In the genomic region with DNA sequence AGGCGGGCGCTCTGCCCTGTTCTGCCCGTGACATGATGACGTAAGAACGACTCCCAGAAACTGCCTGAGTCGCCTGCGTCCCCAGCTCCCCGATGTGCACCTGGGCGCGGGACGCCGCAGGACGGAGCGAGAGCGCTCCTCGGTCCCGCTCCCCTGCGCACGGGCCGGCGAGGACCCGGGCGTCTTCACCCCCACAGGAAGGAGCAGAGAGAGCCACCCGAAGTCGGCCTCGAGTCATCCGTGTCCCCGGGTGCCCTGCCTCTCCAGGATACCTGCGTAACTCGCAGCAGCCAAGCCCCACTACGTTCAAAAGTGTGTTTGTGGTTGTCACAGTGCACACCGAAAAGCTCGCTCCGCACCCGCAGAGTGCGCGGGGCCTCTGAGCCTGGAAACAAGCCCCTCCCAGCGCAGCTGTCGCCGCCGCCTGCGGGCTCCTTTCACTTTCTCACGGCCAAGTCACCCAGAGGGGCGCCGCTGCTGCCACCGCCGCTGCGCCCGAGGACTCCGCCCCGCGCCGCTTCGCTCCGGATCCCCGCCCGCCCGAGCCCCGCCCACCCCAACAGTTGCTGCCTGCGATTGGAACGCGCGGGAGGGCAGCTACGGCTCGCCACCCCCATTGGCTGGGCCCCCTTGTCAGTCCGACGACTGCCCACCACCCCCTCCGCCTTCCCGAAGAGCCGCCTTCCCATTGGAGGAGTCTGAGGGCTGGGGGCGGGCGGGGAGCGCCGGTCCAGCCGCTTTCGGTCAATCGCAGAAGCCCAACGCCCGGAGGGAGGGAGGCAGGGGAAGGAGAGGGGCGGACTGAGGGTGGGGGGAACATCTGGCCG, we compare ENCODE assay signal across 1 cellular context.
TF ChIP-seq lines count a peak whose summit lies in the region.

No MANE protein-coding gene starts in this region.

TF ChIP-seq in HepG2, 621 proteins besides CTCF, POLR2A, EP300 and RAD21 (continued from another document and continues in another):
- TF ChIP-seq, protein P1, sequence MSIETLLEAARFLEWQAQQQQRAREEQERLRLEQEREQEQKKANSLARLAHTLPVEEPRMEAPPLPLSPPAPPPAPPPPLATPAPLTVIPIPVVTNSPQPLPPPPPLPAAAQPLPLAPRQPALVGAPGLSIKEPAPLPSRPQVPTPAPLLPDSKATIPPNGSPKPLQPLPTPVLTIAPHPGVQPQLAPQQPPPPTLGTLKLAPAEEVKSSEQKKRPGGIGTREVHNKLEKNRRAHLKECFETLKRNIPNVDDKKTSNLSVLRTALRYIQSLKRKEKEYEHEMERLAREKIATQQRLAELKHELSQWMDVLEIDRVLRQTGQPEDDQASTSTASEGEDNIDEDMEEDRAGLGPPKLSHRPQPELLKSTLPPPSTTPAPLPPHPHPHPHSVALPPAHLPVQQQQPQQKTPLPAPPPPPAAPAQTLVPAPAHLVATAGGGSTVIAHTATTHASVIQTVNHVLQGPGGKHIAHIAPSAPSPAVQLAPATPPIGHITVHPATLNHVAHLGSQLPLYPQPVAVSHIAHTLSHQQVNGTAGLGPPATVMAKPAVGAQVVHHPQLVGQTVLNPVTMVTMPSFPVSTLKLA (IDR thresholded peaks at IDR 0.05) = no peak
- TF ChIP-seq ZFX (CRISPR knock-in tag; IDR thresholded peaks at IDR 0.05; ENCODE audit: low read depth) (peak; percentile 82), ZSCAN30 (CRISPR knock-in tag; IDR thresholded peaks at IDR 0.05) (no peak), ZNF572 (CRISPR knock-in tag; IDR thresholded peaks at IDR 0.05) (no peak), ZNF3 (CRISPR knock-in tag; IDR thresholded peaks at IDR 0.05) (no peak), HBP1 (CRISPR knock-in tag; IDR thresholded peaks at IDR 0.05; ENCODE audit: low read depth) (no peak), REL (CRISPR knock-in tag; conservative IDR thresholded peaks at IDR 0.05) (no peak; the same call in 1 of the 2 replicates), ELF3 (CRISPR knock-in tag; IDR thresholded peaks at IDR 0.05) (no peak), ZNF660 (CRISPR knock-in tag; IDR thresholded peaks at IDR 0.05; ENCODE audit: borderline replicate concordance, low read depth) (no peak), ZNF746 (CRISPR knock-in tag; IDR thresholded peaks at IDR 0.05) (peak; percentile 62; the same call in 1 of the 2 replicates), MXD3 (CRISPR knock-in tag; IDR thresholded peaks at IDR 0.05) (peak; percentile 73), ZSCAN29 (CRISPR knock-in tag; conservative IDR thresholded peaks at IDR 0.05) (no peak), LCORL (IDR thresholded peaks at IDR 0.05) (no peak), LCORL (CRISPR knock-in tag; IDR thresholded peaks at IDR 0.05) (peak; percentile 31; the same call in 1 of the 2 replicates), ARNT2 (CRISPR knock-in tag; IDR thresholded peaks at IDR 0.05; ENCODE audit: low read depth) (no peak), ZNF367 (CRISPR knock-in tag; IDR thresholded peaks at IDR 0.05; ENCODE audit: borderline replicate concordance) (no peak), GPN1 (CRISPR knock-in tag; IDR thresholded peaks at IDR 0.05; ENCODE audit: borderline replicate concordance) (no peak), SETDB1 (CRISPR knock-in tag; IDR thresholded peaks at IDR 0.05; ENCODE audit: borderline replicate concordance) (no peak), ZNF616 (CRISPR knock-in tag; IDR thresholded peaks at IDR 0.05; ENCODE audit: low read depth) (no peak), TFDP1 (CRISPR knock-in tag; IDR thresholded peaks at IDR 0.05; ENCODE audit: borderline replicate concordance) (no peak), AGO1 (IDR thresholded peaks at IDR 0.05; ENCODE audit: low read depth, low read length, poor library complexity, severe bottlenecking) (no peak), ZNF768 (CRISPR knock-in tag; IDR thresholded peaks at IDR 0.05) (peak; percentile 44; the same call in 1 of the 2 replicates), PAF1 (CRISPR knock-in tag; IDR thresholded peaks at IDR 0.05) (no peak), CENPBD1 (CRISPR knock-in tag; IDR thresholded peaks at IDR 0.05; ENCODE audit: borderline replicate concordance, low read depth) (no peak), NFE2 (CRISPR knock-in tag; IDR thresholded peaks at IDR 0.05) (no peak), ZBTB7A (CRISPR knock-in tag; IDR thresholded peaks at IDR 0.05) (no peak), TBP (CRISPR knock-in tag; IDR thresholded peaks at IDR 0.05) (no peak), EEA1 (CRISPR knock-in tag; IDR thresholded peaks at IDR 0.05; ENCODE audit: borderline replicate concordance) (peak; percentile 74; the same call in 1 of the 2 replicates), MTA1 (CRISPR knock-in tag; IDR thresholded peaks at IDR 0.05; ENCODE audit: borderline replicate concordance) (peak; percentile 69; the same call in 1 of the 2 replicates), ZNF841 (CRISPR knock-in tag; IDR thresholded peaks at IDR 0.05; ENCODE audit: borderline replicate concordance) (no peak), ZNF724P (CRISPR knock-in tag; IDR thresholded peaks at IDR 0.05; ENCODE audit: borderline replicate concordance) (no peak), MYNN (CRISPR knock-in tag; IDR thresholded peaks at IDR 0.05; ENCODE audit: low read depth) (no peak), ADNP (CRISPR knock-in tag; IDR thresholded peaks at IDR 0.05) (no peak), CHD4 (IDR thresholded peaks at IDR 0.05; ENCODE audit: borderline replicate concordance, low read length) (no peak), POGK (CRISPR knock-in tag; conservative IDR thresholded peaks at IDR 0.05) (no peak; the same call in 1 of the 2 replicates), SMARCC2 (IDR thresholded peaks at IDR 0.05) (no peak), ETV5 (CRISPR knock-in tag; IDR thresholded peaks at IDR 0.05; ENCODE audit: borderline replicate concordance) (no peak; the same call in 1 of the 2 replicates), TRIM24 (CRISPR knock-in tag; IDR thresholded peaks at IDR 0.05) (no peak), ZNF569 (CRISPR knock-in tag; IDR thresholded peaks at IDR 0.05; ENCODE audit: borderline replicate concordance) (no peak), HNRNPUL1 (IDR thresholded peaks at IDR 0.05; ENCODE audit: low read depth, low read length) (no peak), ONECUT2 (CRISPR knock-in tag; IDR thresholded peaks at IDR 0.05) (no peak), NR2F2 (IDR thresholded peaks at IDR 0.05; ENCODE audit: borderline replicate concordance, low read depth) (no peak), ATM (IDR thresholded peaks at IDR 0.05; ENCODE audit: borderline replicate concordance) (no peak), ZNF747 (CRISPR knock-in tag; IDR thresholded peaks at IDR 0.05; ENCODE audit: borderline replicate concordance) (peak; percentile 79), ATF3 (CRISPR knock-in tag; IDR thresholded peaks at IDR 0.05) (peak; percentile 48), RFX1 (IDR thresholded peaks at IDR 0.05) (no peak), SIX1 (CRISPR knock-in tag; IDR thresholded peaks at IDR 0.05; ENCODE audit: borderline replicate concordance) (no peak), IKZF4 (CRISPR knock-in tag; IDR thresholded peaks at IDR 0.05; ENCODE audit: borderline replicate concordance, low read depth, not compliant biosample characterization) (no peak), U2AF2 (IDR thresholded peaks at IDR 0.05; ENCODE audit: low read depth, low read length) (no peak), SRY (CRISPR knock-in tag; IDR thresholded peaks at IDR 0.05) (no peak), ZBTB21 (CRISPR knock-in tag; IDR thresholded peaks at IDR 0.05) (peak; percentile 54; the same call in 1 of the 2 replicates), PAWR (CRISPR knock-in tag; IDR thresholded peaks at IDR 0.05; ENCODE audit: borderline replicate concordance) (no peak), POLR2G (IDR thresholded peaks at IDR 0.05; ENCODE audit: low read depth, low read length) (peak; percentile 72)
- TF ChIP-seq, protein P2, sequence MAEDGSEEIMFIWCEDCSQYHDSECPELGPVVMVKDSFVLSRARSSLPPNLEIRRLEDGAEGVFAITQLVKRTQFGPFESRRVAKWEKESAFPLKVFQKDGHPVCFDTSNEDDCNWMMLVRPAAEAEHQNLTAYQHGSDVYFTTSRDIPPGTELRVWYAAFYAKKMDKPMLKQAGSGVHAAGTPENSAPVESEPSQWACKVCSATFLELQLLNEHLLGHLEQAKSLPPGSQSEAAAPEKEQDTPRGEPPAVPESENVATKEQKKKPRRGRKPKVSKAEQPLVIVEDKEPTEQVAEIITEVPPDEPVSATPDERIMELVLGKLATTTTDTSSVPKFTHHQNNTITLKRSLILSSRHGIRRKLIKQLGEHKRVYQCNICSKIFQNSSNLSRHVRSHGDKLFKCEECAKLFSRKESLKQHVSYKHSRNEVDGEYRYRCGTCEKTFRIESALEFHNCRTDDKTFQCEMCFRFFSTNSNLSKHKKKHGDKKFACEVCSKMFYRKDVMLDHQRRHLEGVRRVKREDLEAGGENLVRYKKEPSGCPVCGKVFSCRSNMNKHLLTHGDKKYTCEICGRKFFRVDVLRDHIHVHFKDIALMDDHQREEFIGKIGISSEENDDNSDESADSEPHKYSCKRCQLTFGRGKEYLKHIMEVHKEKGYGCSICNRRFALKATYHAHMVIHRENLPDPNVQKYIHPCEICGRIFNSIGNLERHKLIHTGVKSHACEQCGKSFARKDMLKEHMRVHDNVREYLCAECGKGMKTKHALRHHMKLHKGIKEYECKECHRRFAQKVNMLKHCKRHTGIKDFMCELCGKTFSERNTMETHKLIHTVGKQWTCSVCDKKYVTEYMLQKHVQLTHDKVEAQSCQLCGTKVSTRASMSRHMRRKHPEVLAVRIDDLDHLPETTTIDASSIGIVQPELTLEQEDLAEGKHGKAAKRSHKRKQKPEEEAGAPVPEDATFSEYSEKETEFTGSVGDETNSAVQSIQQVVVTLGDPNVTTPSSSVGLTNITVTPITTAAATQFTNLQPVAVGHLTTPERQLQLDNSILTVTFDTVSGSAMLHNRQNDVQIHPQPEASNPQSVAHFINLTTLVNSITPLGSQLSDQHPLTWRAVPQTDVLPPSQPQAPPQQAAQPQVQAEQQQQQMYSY (CRISPR knock-in tag; IDR thresholded peaks at IDR 0.05) = no peak
- TF ChIP-seq, protein P3, sequence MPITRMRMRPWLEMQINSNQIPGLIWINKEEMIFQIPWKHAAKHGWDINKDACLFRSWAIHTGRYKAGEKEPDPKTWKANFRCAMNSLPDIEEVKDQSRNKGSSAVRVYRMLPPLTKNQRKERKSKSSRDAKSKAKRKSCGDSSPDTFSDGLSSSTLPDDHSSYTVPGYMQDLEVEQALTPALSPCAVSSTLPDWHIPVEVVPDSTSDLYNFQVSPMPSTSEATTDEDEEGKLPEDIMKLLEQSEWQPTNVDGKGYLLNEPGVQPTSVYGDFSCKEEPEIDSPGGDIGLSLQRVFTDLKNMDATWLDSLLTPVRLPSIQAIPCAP (CRISPR knock-in tag; IDR thresholded peaks at IDR 0.05; ENCODE audit: low read depth) = no peak
- TF ChIP-seq, protein P4, sequence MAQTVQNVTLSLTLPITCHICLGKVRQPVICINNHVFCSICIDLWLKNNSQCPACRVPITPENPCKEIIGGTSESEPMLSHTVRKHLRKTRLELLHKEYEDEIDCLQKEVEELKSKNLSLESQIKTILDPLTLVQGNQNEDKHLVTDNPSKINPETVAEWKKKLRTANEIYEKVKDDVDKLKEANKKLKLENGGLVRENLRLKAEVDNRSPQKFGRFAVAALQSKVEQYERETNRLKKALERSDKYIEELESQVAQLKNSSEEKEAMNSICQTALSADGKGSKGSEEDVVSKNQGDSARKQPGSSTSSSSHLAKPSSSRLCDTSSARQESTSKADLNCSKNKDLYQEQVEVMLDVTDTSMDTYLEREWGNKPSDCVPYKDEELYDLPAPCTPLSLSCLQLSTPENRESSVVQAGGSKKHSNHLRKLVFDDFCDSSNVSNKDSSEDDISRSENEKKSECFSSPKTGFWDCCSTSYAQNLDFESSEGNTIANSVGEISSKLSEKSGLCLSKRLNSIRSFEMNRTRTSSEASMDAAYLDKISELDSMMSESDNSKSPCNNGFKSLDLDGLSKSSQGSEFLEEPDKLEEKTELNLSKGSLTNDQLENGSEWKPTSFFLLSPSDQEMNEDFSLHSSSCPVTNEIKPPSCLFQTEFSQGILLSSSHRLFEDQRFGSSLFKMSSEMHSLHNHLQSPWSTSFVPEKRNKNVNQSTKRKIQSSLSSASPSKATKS (CRISPR knock-in tag; IDR thresholded peaks at IDR 0.05) = no peak
